Comparison of ENCODE assay signal across 28 cellular contexts in the genomic region with DNA sequence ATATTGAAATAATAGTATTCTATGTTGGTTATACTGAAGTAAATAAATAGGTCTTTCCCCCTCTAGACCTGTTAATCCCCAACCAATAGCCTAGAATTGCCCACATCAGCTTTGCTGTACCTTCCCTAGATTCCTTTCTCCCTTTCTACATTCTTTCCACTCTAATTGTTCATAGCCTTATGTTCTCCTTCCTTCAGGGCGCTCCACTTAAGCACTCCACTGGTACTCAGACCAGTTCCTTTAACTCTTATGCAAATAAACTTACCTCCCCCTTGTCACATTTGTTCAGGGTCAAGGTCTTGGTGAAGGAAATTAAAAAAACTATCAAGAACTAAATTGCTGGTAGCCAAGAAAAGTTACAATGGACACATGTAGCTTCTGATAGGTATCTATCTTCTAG.
"Had no signal": no experiment of that assay in that cellular context is flagged by ENCODE, and none has a peak within 500 bp of the region (broad histone marks: within the 10 kb centered on the region; RNA-seq: fewer than 3 reads in every experiment).

No MANE protein-coding gene starts in this region.

- ATAC-seq: effector memory CD8-positive, alpha-beta T cell; esophagus mucosa; foreskin keratinocyte; gastrocnemius medialis; gastroesophageal sphincter; heart left ventricle had no signal

- H3K9me3 ChIP-seq: colonic mucosa, esophagus muscularis mucosa, esophagus squamous epithelium, gastrocnemius medialis, gastroesophageal sphincter, heart left ventricle had no signal

- H3K27me3 ChIP-seq: colonic mucosa, esophagus muscularis mucosa, foreskin keratinocyte, gastrocnemius medialis had no signal

- H3K9me3 Mint-ChIP-seq: dendritic cell treated with granulocyte-macrophage colony-stimulating factor and Interleukin-4, amounts not matched to agents 40 ng/mL and 50 ng/mL, for 4 days; effector memory CD8-positive, alpha-beta T cell; endodermal cell had no signal

- H3K4me1 ChIP-seq: colonic mucosa, esophagus muscularis mucosa, esophagus squamous epithelium, foreskin keratinocyte, gastrocnemius medialis, gastroesophageal sphincter, heart left ventricle had no signal

- H3K4me1 Mint-ChIP-seq: endodermal cell had no signal

- H3K4me3 Mint-ChIP-seq: dendritic cell treated with granulocyte-macrophage colony-stimulating factor and Interleukin-4, amounts not matched to agents 40 ng/mL and 50 ng/mL, for 4 days; effector memory CD8-positive, alpha-beta T cell; endodermal cell had no signal

- H3K4me3 ChIP-seq: colonic mucosa, coronary artery, dorsolateral prefrontal cortex, esophagus muscularis mucosa, esophagus squamous epithelium, gastrocnemius medialis, gastroesophageal sphincter, heart left ventricle had no signal

- FAIRE-seq: colon, endometrium, endothelial cell of umbilical vein, frontal cortex had no signal

- H3K27ac Mint-ChIP-seq: dendritic cell treated with granulocyte-macrophage colony-stimulating factor and Interleukin-4, amounts not matched to agents 40 ng/mL and 50 ng/mL, for 4 days; effector memory CD8-positive, alpha-beta T cell; endodermal cell had no signal

- H3K27ac ChIP-seq: colonic mucosa, coronary artery, dorsolateral prefrontal cortex, epithelial cell of prostate, esophagus muscularis mucosa, esophagus squamous epithelium, foreskin keratinocyte, gastrocnemius medialis, gastroesophageal sphincter, heart left ventricle had no signal

- H3K36me3 ChIP-seq: colonic mucosa, esophagus muscularis mucosa, esophagus squamous epithelium, gastrocnemius medialis, gastroesophageal sphincter, heart left ventricle had no signal

- DNase-seq: colonic mucosa; cortex of kidney; dermis blood vessel endothelial cell; dorsolateral prefrontal cortex; effector CD4-positive, alpha-beta T cell; effector CD8-positive, alpha-beta T cell; effector memory CD4-positive, alpha-beta T cell; effector memory CD8-positive, alpha-beta T cell; endodermal cell; erythroblast; esophagus squamous epithelium; foreskin fibroblast; foreskin keratinocyte; foreskin melanocyte; gastrocnemius medialis; glutamatergic neuron; head of caudate nucleus; heart left ventricle had no signal
